ENCODE assay signal across 20 cellular contexts in genomic region chr2:72092099-72092498, GRCh38. TPM values are rescaled to one million over a fixed set of nuclear protein-coding genes. Genes with fewer than 3 reads are reported as not detected.
DNase-seq lines count a peak whose midpoint lies in the region; ATAC-seq and TF ChIP-seq lines count a peak whose summit lies in the region.
"Had no signal": no experiment of that assay in that cellular context is flagged by ENCODE, and none has a peak within 500 bp of the region (broad histone marks: within the 10 kb centered on the region; RNA-seq: fewer than 3 reads in every experiment).

No MANE protein-coding gene starts in this region.

- intact Hi-C loops in activated CD4-positive, alpha-beta T cell treated with anti-CD3 and anti-CD28 coated beads, Interleukin-2, amount 10 ng/mL, durations not matched to agents 24 days and 14 days (cut with micrococcal nuclease) = no loop called here
- intact Hi-C loops in transverse colon (cut with DNase I; ENCODE audit: low total_unique reads) = no loop called here
- intact Hi-C loops in testis (cut with DNase I; ENCODE audit: low total_unique reads) = no loop called here

- POLR2A ChIA-PET in activated CD4-positive, alpha-beta T cell treated with anti-CD3 and anti-CD28 coated beads, Interleukin-2, amount 10 ng/mL, durations not matched to agents 7 days and 5 days (lab: Charles Lee) = no interaction called here
- POLR2A ChIA-PET in RWPE1 (lab: Yijun Ruan, JAX; ENCODE audit: low non-redundant PET) = no interaction called here

- no peaks in the 10 kb centered on the region for H3K36me3 ChIP-seq in transverse colon
- H3K36me3 ChIP-seq in testis (ENCODE audit: low read depth, missing control alignments) = no peaks in the 10 kb centered on the region
- H3K36me3 ChIP-seq: HAP-1 had no signal

- TF ChIP-seq POLR2A in transverse colon (IDR thresholded peaks at IDR 0.05) = no peak
- TF ChIP-seq POLR2A in testis (IDR thresholded peaks at IDR 0.05) = no peak

- H3K9me3 ChIP-seq in transverse colon (no peaks in the 10 kb centered on the region), testis (no peaks in the 10 kb centered on the region)
- H3K9me3 ChIP-seq: HAP-1 had no signal

- H3K9me3 Mint-ChIP-seq in activated CD4-positive, alpha-beta T cell treated with anti-CD3 and anti-CD28 coated beads, Interleukin-2, amount 10 ng/mL, durations not matched to agents 24 days and 14 days = no peaks in the 10 kb centered on the region
- no peaks in the 10 kb centered on the region for H3K9me3 Mint-ChIP-seq in activated CD4-positive, alpha-beta T cell treated with anti-CD3 and anti-CD28 coated beads, Interleukin-2, amount 10 ng/mL, durations not matched to agents 7 days and 5 days
- H3K9me3 Mint-ChIP-seq in osteocyte (ENCODE audit: unreplicated experiment) = no peaks in the 10 kb centered on the region

- CTCF ChIA-PET in activated CD4-positive, alpha-beta T cell treated with anti-CD3 and anti-CD28 coated beads, Interleukin-2, amount 10 ng/mL, durations not matched to agents 7 days and 5 days (lab: Charles Lee) = no interaction called here
- CTCF ChIA-PET in RWPE1 (lab: Yijun Ruan, JAX) = no interaction called here

- 33 to 57% methylated on average over 1 to 6 of the region's 6 CpGs for WGBS in transverse colon (ENCODE audit: low coverage in 1 of 2), 2 donors
- WGBS in testis, 2 donors = 80 to 82% methylated on average over 6 of the region's 6 CpGs

- H3K4me1 ChIP-seq in transverse colon = peaks cover 0 to 5% (median 0%) of the 10 kb centered on the region in 4 donors
- no peaks in the 10 kb centered on the region for H3K4me1 ChIP-seq in testis
- H3K4me1 ChIP-seq: HAP-1 had no signal

- no peak overlapping the region for H3K27ac Mint-ChIP-seq in activated CD4-positive, alpha-beta T cell treated with anti-CD3 and anti-CD28 coated beads, Interleukin-2, amount 10 ng/mL, durations not matched to agents 24 days and 14 days
- no peak overlapping the region for H3K27ac Mint-ChIP-seq in activated CD4-positive, alpha-beta T cell treated with anti-CD3 and anti-CD28 coated beads, Interleukin-2, amount 10 ng/mL, durations not matched to agents 7 days and 5 days
- no peak overlapping the region for H3K27ac Mint-ChIP-seq in osteocyte (ENCODE audit: unreplicated experiment)

- H3K27ac ChIP-seq in RWPE1 (no peak overlapping the region), transverse colon (no peak overlapping the region), testis (no peak overlapping the region)

- no peaks in the 10 kb centered on the region for H3K4me1 Mint-ChIP-seq in activated CD4-positive, alpha-beta T cell treated with anti-CD3 and anti-CD28 coated beads, Interleukin-2, amount 10 ng/mL, durations not matched to agents 24 days and 14 days
- H3K4me1 Mint-ChIP-seq in activated CD4-positive, alpha-beta T cell treated with anti-CD3 and anti-CD28 coated beads, Interleukin-2, amount 10 ng/mL, durations not matched to agents 7 days and 5 days = no peaks in the 10 kb centered on the region
- H3K4me1 Mint-ChIP-seq in osteocyte (ENCODE audit: unreplicated experiment) = no peaks in the 10 kb centered on the region
- H3K4me1 Mint-ChIP-seq: CD14-positive monocyte had no signal

- no peak overlapping the region for H3K4me3 ChIP-seq in transverse colon
- H3K4me3 ChIP-seq in testis = no peak overlapping the region
- H3K4me3 ChIP-seq: HAP-1 had no signal

- H3K27me3 ChIP-seq in transverse colon (no peaks in the 10 kb centered on the region), testis (no peaks in the 10 kb centered on the region)

- no peak overlapping the region for H3K4me3 Mint-ChIP-seq in activated CD4-positive, alpha-beta T cell treated with anti-CD3 and anti-CD28 coated beads, Interleukin-2, amount 10 ng/mL, durations not matched to agents 24 days and 14 days
- H3K4me3 Mint-ChIP-seq in activated CD4-positive, alpha-beta T cell treated with anti-CD3 and anti-CD28 coated beads, Interleukin-2, amount 10 ng/mL, durations not matched to agents 7 days and 5 days = no peak overlapping the region
- no peak overlapping the region for H3K4me3 Mint-ChIP-seq in osteocyte (ENCODE audit: unreplicated experiment)
- H3K4me3 Mint-ChIP-seq: CD14-positive monocyte had no signal

- TF ChIP-seq EP300 in transverse colon (IDR thresholded peaks at IDR 0.05; ENCODE audit: low read depth) = no peak

- peak; percentile 9 for DNase-seq in activated CD4-positive, alpha-beta T cell treated with anti-CD3 and anti-CD28 coated beads, Interleukin-2, amount 10 ng/mL, durations not matched to agents 24 days and 14 days
- no peak for DNase-seq in activated CD4-positive, alpha-beta T cell treated with anti-CD3 and anti-CD28 coated beads, Interleukin-2, amount 10 ng/mL, durations not matched to agents 7 days and 5 days
- DNase-seq in RWPE1 (ENCODE audit: low spot score) (peak; percentile 46), osteocyte (ENCODE audit: extremely low spot score, unreplicated experiment) (peak; percentile 32), cerebellum (ENCODE audit: low spot score) (no peak), transverse colon (no peak), testis (no peak)
- DNase-seq: 8988T, DMS79 treated with DMSO at 0.1 percent for 48 hours, KG1, NCI-H1048, NCI-H1436, NCI-H1930, NCI-H345, NCI-H524 treated with DMSO at 0.1 percent for 48 hours, Right ventricle myocardium superior had no signal

- no peaks in the 10 kb centered on the region for H3K27me3 Mint-ChIP-seq in activated CD4-positive, alpha-beta T cell treated with anti-CD3 and anti-CD28 coated beads, Interleukin-2, amount 10 ng/mL, durations not matched to agents 24 days and 14 days
- no peaks in the 10 kb centered on the region for H3K27me3 Mint-ChIP-seq in activated CD4-positive, alpha-beta T cell treated with anti-CD3 and anti-CD28 coated beads, Interleukin-2, amount 10 ng/mL, durations not matched to agents 7 days and 5 days
- H3K27me3 Mint-ChIP-seq in osteocyte (ENCODE audit: unreplicated experiment) = peaks cover 29% of the 10 kb centered on the region

- ATAC-seq in esophagus mucosa = peak; percentile 66
- ATAC-seq: Panc1 had no signal

- TF ChIP-seq CTCF in RWPE1 (conservative IDR thresholded peaks at IDR 0.05; ENCODE audit: low read depth) = no peak
- no peak for TF ChIP-seq CTCF in osteocyte (IDR thresholded peaks at IDR 0.05)
- TF ChIP-seq CTCF in transverse colon (IDR thresholded peaks at IDR 0.05) = no peak
- no peak for TF ChIP-seq CTCF in testis (IDR thresholded peaks at IDR 0.05)

- in situ Hi-C loops in transverse colon (cut with MboI; ENCODE audit: low pct_ligation_motif_present in 1 of 4, low pct_unique_long_range_greater_than_20kb in 1 of 4, low sequenced_read_pairs in 3 of 4) = no loop called here

- H3K36me3 Mint-ChIP-seq in activated CD4-positive, alpha-beta T cell treated with anti-CD3 and anti-CD28 coated beads, Interleukin-2, amount 10 ng/mL, durations not matched to agents 24 days and 14 days (ENCODE audit: low read depth) = no peaks in the 10 kb centered on the region
- no peaks in the 10 kb centered on the region for H3K36me3 Mint-ChIP-seq in activated CD4-positive, alpha-beta T cell treated with anti-CD3 and anti-CD28 coated beads, Interleukin-2, amount 10 ng/mL, durations not matched to agents 7 days and 5 days (ENCODE audit: low read depth)
- no peaks in the 10 kb centered on the region for H3K36me3 Mint-ChIP-seq in osteocyte (ENCODE audit: unreplicated experiment)
- H3K36me3 Mint-ChIP-seq: CD14-positive monocyte had no signal

RNA-seq across cellular contexts. Expression of gene CYP26B1, which starts 55.6 kb away (rescaled TPM):
- not detected in 2 replicates for total RNA-seq in activated CD4-positive, alpha-beta T cell treated with anti-CD3 and anti-CD28 coated beads, Interleukin-2, amount 10 ng/mL, durations not matched to agents 24 days and 14 days
- total RNA-seq in activated CD4-positive, alpha-beta T cell treated with anti-CD3 and anti-CD28 coated beads, Interleukin-2, amount 10 ng/mL, durations not matched to agents 7 days and 5 days = not detected
- total RNA-seq in esophagus mucosa (1.9 TPM), osteocyte (0.89 and 1.3 TPM in 2 replicates), cerebellum (47.5 TPM), transverse colon (1 to 10 TPM in 3 of 4 donors, not detected in 1; 1.5 to 5.2 (median 2.4) TPM), testis (10 to 100 TPM; 42.1 to 86.2 TPM)
- polyA plus RNA-seq in testis (ENCODE audit: insufficient read depth, low read depth, low replicate concordance) = 31.6 TPM
- polyA plus RNA-seq: CD14-positive monocyte had no signal

Comparison
In these comparisons a context has a peak if more than half of its experiments do, and no peak if none do; other contexts are left out.
1. DNase-seq: peak in activated CD4-positive, alpha-beta T cell treated with anti-CD3 and anti-CD28 coated beads, Interleukin-2, amount 10 ng/mL, durations not matched to agents 24 days and 14 days (single experiment), RWPE1 (single experiment) and osteocyte (single experiment); none in activated CD4-positive, alpha-beta T cell treated with anti-CD3 and anti-CD28 coated beads, Interleukin-2, amount 10 ng/mL, durations not matched to agents 7 days and 5 days (single experiment), cerebellum (single experiment), transverse colon (single experiment) and testis (single experiment).